8 cellular contexts compared by ENCODE assay signal in the genomic region with DNA sequence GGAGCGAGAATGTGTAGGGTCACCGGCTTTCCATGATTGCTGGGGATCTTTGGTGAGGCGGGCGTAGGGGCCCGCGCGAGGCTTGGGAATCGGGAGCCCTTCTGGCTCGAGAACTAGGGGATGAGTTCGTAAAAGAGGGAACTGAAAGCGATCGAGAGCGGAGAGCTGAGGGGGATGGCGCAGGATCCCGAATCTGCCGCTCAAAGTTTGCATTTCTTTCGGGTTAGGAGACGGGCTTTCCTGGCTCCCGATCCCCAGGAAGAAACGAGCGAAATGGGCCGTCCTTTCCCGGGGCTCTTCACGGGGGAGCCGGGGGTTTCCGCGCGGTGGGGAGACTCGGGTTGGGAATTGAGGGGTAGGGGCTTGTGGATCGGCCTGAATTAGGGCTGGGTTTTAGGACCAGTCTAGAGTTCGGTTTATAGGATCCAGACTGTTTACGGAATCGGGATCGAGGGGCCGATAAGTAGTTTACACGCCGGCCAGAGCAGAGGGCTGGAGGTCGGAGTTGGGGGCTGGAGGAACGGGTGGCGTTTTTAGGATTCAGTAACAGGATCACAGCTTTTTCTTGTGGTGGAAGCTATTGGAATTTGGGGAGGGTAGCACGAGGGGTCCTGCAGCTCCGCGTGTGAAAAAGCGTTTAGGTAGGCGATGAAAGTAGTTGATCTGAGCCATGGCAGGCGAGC. TPM values are rescaled to one million over a fixed set of nuclear protein-coding genes. Genes with fewer than 3 reads are reported as not detected.
DNase-seq lines count a peak whose midpoint lies in the region; ATAC-seq and TF ChIP-seq lines count a peak whose summit lies in the region.

No MANE protein-coding gene starts in this region.

- peaks cover 20% of the 10 kb centered on the region for H3K4me1 ChIP-seq in osteoblast (ENCODE audit: insufficient read depth, low read length)

- peak overlapping the region; percentile 88 for H2AFZ ChIP-seq in osteoblast (ENCODE audit: low read length)

- no peak overlapping the region for H3K27ac Mint-ChIP-seq in T-helper 2 cell treated with Interferon-gamma antibody and Interleukin-4, amounts not matched to agents 5 μg/mL and 100 μg/mL, for 36 hours

- ATAC-seq in HG02973 (IDR thresholded peaks at IDR 0.05; ENCODE audit: unreplicated experiment), result no peak

- no peak overlapping the region for H3K27ac ChIP-seq in RWPE1
- no peak overlapping the region for H3K27ac ChIP-seq in osteoblast (ENCODE audit: low read depth, low read length)

- POLR2A ChIA-PET in RWPE1 (lab: Yijun Ruan, JAX; ENCODE audit: low non-redundant PET), result no interaction called here

- H3K4me3 ChIP-seq in fibroblast of mammary gland (ENCODE audit: control insufficient read depth, low read depth, low read length), result peak overlapping the region; percentile 46
- peak overlapping the region; percentile 73 for H3K4me3 ChIP-seq in osteoblast (ENCODE audit: insufficient read depth, low read length)

- H4K20me1 ChIP-seq in osteoblast (ENCODE audit: insufficient read depth, low read length), result no peaks in the 10 kb centered on the region

- peaks cover 7% of the 10 kb centered on the region for H3K4me1 Mint-ChIP-seq in T-helper 2 cell treated with Interferon-gamma antibody and Interleukin-4, amounts not matched to agents 5 μg/mL and 100 μg/mL, for 36 hours (ENCODE audit: low read depth)

- no peaks in the 10 kb centered on the region for H3K36me3 ChIP-seq in osteoblast (ENCODE audit: insufficient read depth, low read length)

- peak overlapping the region; percentile 85 for H3K4me2 ChIP-seq in osteoblast (ENCODE audit: insufficient read depth, low read length)

- TF ChIP-seq CTCF in RWPE1 (conservative IDR thresholded peaks at IDR 0.05; ENCODE audit: low read depth) (no peak), fibroblast of mammary gland (conservative IDR thresholded peaks at IDR 0.05; ENCODE audit: control insufficient read depth, insufficient read depth, low read depth, low read length) (no peak), osteoblast (IDR thresholded peaks at IDR 0.05; ENCODE audit: extremely low read depth, low read depth, low read length) (no peak)

- peak overlapping the region; percentile 78 for H3K4me3 Mint-ChIP-seq in T-helper 2 cell treated with Interferon-gamma antibody and Interleukin-4, amounts not matched to agents 5 μg/mL and 100 μg/mL, for 36 hours

- no peaks in the 10 kb centered on the region for H3K9me3 Mint-ChIP-seq in T-helper 2 cell treated with Interferon-gamma antibody and Interleukin-4, amounts not matched to agents 5 μg/mL and 100 μg/mL, for 36 hours

- no peaks in the 10 kb centered on the region for H3K36me3 Mint-ChIP-seq in T-helper 2 cell treated with Interferon-gamma antibody and Interleukin-4, amounts not matched to agents 5 μg/mL and 100 μg/mL, for 36 hours (ENCODE audit: low read depth)

- CTCF ChIA-PET in RWPE1 (lab: Yijun Ruan, JAX), result interaction anchor here (0.6 to 2.2 kb wide), 2 partner anchors 180 to 204 kb away, joined by 3 to 13 read pairs; no protein-coding TSS in a partner anchor

- DNase-seq in T-helper 2 cell treated with Interferon-gamma antibody and Interleukin-4, amounts not matched to agents 5 μg/mL and 100 μg/mL, for 36 hours (ENCODE audit: low spot score), result no peak
- DNase-seq in T-helper 2 cell (no peak), RWPE1 (ENCODE audit: low spot score) (peak; percentile 8), fibroblast of mammary gland (ENCODE audit: low read depth) (peak; percentile 10), osteoblast (ENCODE audit: insufficient read length, low spot score, missing footprints) (peak; percentile 97), putamen (ENCODE audit: low spot score) (no peak)
- no peak for DNase-seq in stimulated activated CD4-positive, alpha-beta T cell treated with anti-CD3 and anti-CD28 coated beads, Interleukin-4, amount 100 ng/mL, for 4 hours

- H3K9me3 ChIP-seq in osteoblast (ENCODE audit: low read depth, low read length), result no peaks in the 10 kb centered on the region

- peaks cover 28% of the 10 kb centered on the region for H3K27me3 ChIP-seq in osteoblast (ENCODE audit: insufficient read depth, low read length)

- no peaks in the 10 kb centered on the region for H3K79me2 ChIP-seq in osteoblast (ENCODE audit: insufficient read depth, low read length)

- peaks cover 84% of the 10 kb centered on the region for H3K27me3 Mint-ChIP-seq in T-helper 2 cell treated with Interferon-gamma antibody and Interleukin-4, amounts not matched to agents 5 μg/mL and 100 μg/mL, for 36 hours (ENCODE audit: low read depth)

RNA-seq across cellular contexts. Expression of gene PKNOX2, which starts 1.3 kb away (rescaled TPM):
- total RNA-seq in osteoblast, result under 0.01 and 1.2 TPM in 2 replicates

RNA-seq across cellular contexts. Expression of gene TMEM218, which starts 54.4 kb away (rescaled TPM):
- 22.1 and 30.0 TPM in 2 replicates for total RNA-seq in osteoblast

Comparison
In these comparisons a context has a peak if more than half of its experiments do, and no peak if none do; other contexts are left out.
1. DNase-seq: peak in RWPE1 (single experiment), fibroblast of mammary gland (single experiment) and osteoblast (single experiment); none in T-helper 2 cell treated with Interferon-gamma antibody and Interleukin-4, amounts not matched to agents 5 μg/mL and 100 μg/mL, for 36 hours (single experiment), T-helper 2 cell (0 of 5), putamen (single experiment) and stimulated activated CD4-positive, alpha-beta T cell treated with anti-CD3 and anti-CD28 coated beads, Interleukin-4, amount 100 ng/mL, for 4 hours (0 of 2).